Comparison of ENCODE assay signal across 16 cellular contexts in the genomic region with DNA sequence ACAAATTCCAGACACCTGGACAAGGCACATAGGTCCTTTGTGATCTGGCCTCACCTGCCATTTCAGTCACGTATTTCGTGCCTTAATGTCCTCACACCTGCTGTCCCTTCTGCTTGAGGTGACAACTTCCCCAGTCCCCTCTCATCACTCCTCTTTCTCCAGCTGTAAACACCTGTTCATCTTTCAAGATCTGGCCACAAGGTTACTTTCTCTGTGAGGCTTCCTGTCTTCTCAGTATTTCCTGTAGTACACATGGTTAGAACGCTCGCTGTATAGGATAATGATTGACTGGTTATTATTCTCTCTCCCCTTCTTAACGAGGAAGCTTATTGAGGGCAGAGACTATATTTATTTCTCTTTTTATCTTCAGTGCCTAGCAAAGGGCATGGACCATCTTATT.
DNase-seq lines count a peak whose midpoint lies in the region; ATAC-seq and TF ChIP-seq lines count a peak whose summit lies in the region.
"Had no signal": no experiment of that assay in that cellular context is flagged by ENCODE, and none has a peak within 500 bp of the region (broad histone marks: within the 10 kb centered on the region; RNA-seq: fewer than 3 reads in every experiment).

No MANE protein-coding gene starts in this region.

- ATAC-seq in GM19043 (IDR thresholded peaks at IDR 0.05; ENCODE audit: low read depth, unreplicated experiment) (peak; percentile 97), HG02623 (IDR thresholded peaks at IDR 0.05; ENCODE audit: unreplicated experiment) (peak; percentile 80), HG03432 (IDR thresholded peaks at IDR 0.05; ENCODE audit: unreplicated experiment) (peak; percentile 97), HG02588 (IDR thresholded peaks at IDR 0.05; ENCODE audit: unreplicated experiment) (no peak), left ventricle myocardium superior (no peak)
- ATAC-seq: GM23338; natural killer cell treated with Interleukin-12 subunit alpha and Interleukin-12 subunit beta and Interleukin-15 and Interleukin-18, amount 100 ng/mL, for 72 hours had no signal

- intact Hi-C loops in left ventricle myocardium superior (cut with micrococcal nuclease), result no loop called here

- POLR2A ChIA-PET in GM10248 (lab: Yijun Ruan, JAX), result no interaction called here

- no peak for TF ChIP-seq CTCF in GM10248 (IDR thresholded peaks at IDR 0.05; ENCODE audit: control extremely low read depth, extremely low read depth, low read depth, missing control alignments)

- CTCF ChIA-PET in GM10248 (lab: Yijun Ruan, JAX), result interaction anchor here (1.2 kb wide), 1 partner anchor 34 kb away, joined by 3 read pairs; no protein-coding TSS in a partner anchor

- DNase-seq in GM10248 (ENCODE audit: extremely low spot score) (peak; percentile 18), NCI-H1092 (lab: John Stamatoyannopoulos, UW) (no peak), DMS153 treated with DMSO at 0.1 percent for 48 hours (lab: John Stamatoyannopoulos, UW; ENCODE audit: unreplicated experiment) (no peak), left ventricle myocardium superior (no peak)
- DNase-seq: activated CD4-positive, alpha-beta T cell treated with anti-CD3 and anti-CD28 coated beads, Interleukin-2, amount 50 U/mL, for 48 hours; adrenal gland; colonic mucosa; GDM1; islet precursor cell; NCI-H2029 treated with DMSO at 0.1 percent for 48 hours had no signal

Comparison
In these comparisons a context has a peak if more than half of its experiments do, and no peak if none do; other contexts are left out.
1. ATAC-seq: peak in GM19043 (single experiment), HG02623 (single experiment) and HG03432 (single experiment); none in HG02588 (single experiment) and left ventricle myocardium superior (single experiment).